In genomic region chr3:52056521-52056967, GRCh38 we compare ENCODE assay signal across 8 cellular contexts. TPM values are rescaled to one million over a fixed set of nuclear protein-coding genes. Genes with fewer than 3 reads are reported as not detected.
DNase-seq lines count a peak whose midpoint lies in the region; TF ChIP-seq lines count a peak whose summit lies in the region.

Gene DUSP7 (minus strand): TSS chr3:52056571. CDS start chr3:52056366, 205 bp downstream.

- H3K4me3 ChIP-seq in osteoblast (ENCODE audit: insufficient read depth, low read length) (peak within 1 kb of the TSS; percentile 94), thymus (ENCODE audit: low read length) (peak within 1 kb of the TSS; percentile 72)

- peaks cover 23% of the 10 kb centered on the region for H3K36me3 ChIP-seq in osteoblast (ENCODE audit: insufficient read depth, low read length)
- peaks cover 11% of the 10 kb centered on the region for H3K36me3 ChIP-seq in thymus (ENCODE audit: control insufficient read depth, insufficient read depth)

- peak; percentile 53 to 58 for DNase-seq in AML-193 (lab: John Stamatoyannopoulos, UW)
- peak; percentile 41 for DNase-seq in GM19240 (ENCODE audit: insufficient read length, low spot score)
- peak; percentile 62 for DNase-seq in HT1080 (ENCODE audit: low read depth)
- DNase-seq in SK-MEL-5 (ENCODE audit: low read depth, low spot score) = peak; percentile 68
- DNase-seq in activated naive CD4-positive, alpha-beta T cell treated with anti-CD3 and anti-CD28 coated beads for 36 hours = peak; percentile 62
- DNase-seq in glomerular endothelial cell (ENCODE audit: extremely low read depth, low read depth, low spot score) = no peak
- DNase-seq in osteoblast (ENCODE audit: insufficient read length, low spot score, missing footprints) = peak; percentile 97

- peak within 1 kb of the TSS; percentile 88 for H3K4me3 Mint-ChIP-seq in activated naive CD4-positive, alpha-beta T cell treated with anti-CD3 and anti-CD28 coated beads for 36 hours

- no peaks in the 10 kb centered on the region for H3K27me3 Mint-ChIP-seq in activated naive CD4-positive, alpha-beta T cell treated with anti-CD3 and anti-CD28 coated beads for 36 hours (ENCODE audit: low read depth)

- peaks cover 50% of the 10 kb centered on the region for H3K79me2 ChIP-seq in osteoblast (ENCODE audit: insufficient read depth, low read length)

- intact Hi-C loops in activated naive CD4-positive, alpha-beta T cell treated with anti-CD3 and anti-CD28 coated beads for 36 hours (cut with micrococcal nuclease) = loop anchor here (2.0 to 10.0 kb wide), 10 partner anchors 82 to 1462 kb away; partner anchors contain the start of genes ABHD14A, ABHD14B, DCAF1 and GNL3

- H3K9me3 Mint-ChIP-seq in activated naive CD4-positive, alpha-beta T cell treated with anti-CD3 and anti-CD28 coated beads for 36 hours = no peaks in the 10 kb centered on the region

- peak within 1 kb of the TSS; percentile 95 for H3K4me2 ChIP-seq in osteoblast (ENCODE audit: insufficient read depth, low read length)

- peak within 1 kb of the TSS; percentile 97 for H2AFZ ChIP-seq in osteoblast (ENCODE audit: low read length)

- TF ChIP-seq CTCF in osteoblast (IDR thresholded peaks at IDR 0.05; ENCODE audit: extremely low read depth, low read depth, low read length) = no peak

- peaks cover 7% of the 10 kb centered on the region for H3K36me3 Mint-ChIP-seq in activated naive CD4-positive, alpha-beta T cell treated with anti-CD3 and anti-CD28 coated beads for 36 hours (ENCODE audit: low read depth)

- H3K27ac Mint-ChIP-seq in activated naive CD4-positive, alpha-beta T cell treated with anti-CD3 and anti-CD28 coated beads for 36 hours = peak within 1 kb of the TSS; percentile 78

- H3K9me3 ChIP-seq in osteoblast (ENCODE audit: low read depth, low read length) = no peaks in the 10 kb centered on the region
- no peaks in the 10 kb centered on the region for H3K9me3 ChIP-seq in thymus (ENCODE audit: control insufficient read depth)

- CTCF ChIA-PET in activated naive CD4-positive, alpha-beta T cell treated with anti-CD3 and anti-CD28 coated beads for 36 hours (lab: Charles Lee) = interaction anchor here (0.6 to 1.9 kb wide), 9 partner anchors 20 to 115 kb away, joined by 3 to 8 read pairs (median 6); partner anchors contain the start of genes ACY1, POC1A and RRP9

- peak within 1 kb of the TSS; percentile 77 for H3K27ac ChIP-seq in osteoblast (ENCODE audit: low read depth, low read length)
- peak within 1 kb of the TSS; percentile 88 for H3K27ac ChIP-seq in thymus (ENCODE audit: low read depth)

- peaks cover 22% of the 10 kb centered on the region for H4K20me1 ChIP-seq in osteoblast (ENCODE audit: insufficient read depth, low read length)

- in situ Hi-C loops in SK-MEL-5 (cut with HindIII; ENCODE audit: low pct_unique_long_range_greater_than_20kb, low sequenced_read_pairs) = no loop called here

- peaks cover 31% of the 10 kb centered on the region for H3K4me1 Mint-ChIP-seq in activated naive CD4-positive, alpha-beta T cell treated with anti-CD3 and anti-CD28 coated beads for 36 hours (ENCODE audit: low read depth)

- under 1% methylated on average over 51 of the region's 51 CpGs for WGBS in thymus

- peaks cover 38% of the 10 kb centered on the region for H3K4me1 ChIP-seq in osteoblast (ENCODE audit: insufficient read depth, low read length)
- H3K4me1 ChIP-seq in thymus (ENCODE audit: control insufficient read depth, insufficient read depth, low read length) = peaks cover 27% of the 10 kb centered on the region

- H3K27me3 ChIP-seq in osteoblast (ENCODE audit: insufficient read depth, low read length) (no peaks in the 10 kb centered on the region), thymus (ENCODE audit: control insufficient read depth, insufficient read depth) (no peaks in the 10 kb centered on the region)

RNA-seq across cellular contexts. Expression of gene DUSP7, which starts in this region (rescaled TPM):
- total RNA-seq in HT1080 (2014; rRNA removed; shearing (Covaris generic)) = 31.9 and 39.9 TPM in 2 replicates
- 25.3 and 26.9 TPM in 2 replicates for polyA plus RNA-seq in HT1080 (2015; cell fraction: cytosol; rRNA removed)
- polyA plus RNA-seq in HT1080 (2015; cell fraction: nucleus; rRNA removed) = 16.4 and 17.2 TPM in 2 replicates
- 11.9 and 12.6 TPM in 2 replicates for total RNA-seq in SK-MEL-5 (2014; rRNA removed; shearing (Covaris generic))
- 23.2 and 29.6 TPM in 2 replicates for polyA plus RNA-seq in SK-MEL-5 (2015; cell fraction: cytosol; rRNA removed)
- polyA plus RNA-seq in SK-MEL-5 (2015; cell fraction: nucleus; rRNA removed) = 11.9 and 12.2 TPM in 2 replicates
- total RNA-seq in activated naive CD4-positive, alpha-beta T cell treated with anti-CD3 and anti-CD28 coated beads for 36 hours = 1 to 10 TPM; 8.2 to 9.1 TPM
- total RNA-seq in glomerular endothelial cell (20.2 and 23.8 TPM in 2 replicates), osteoblast (12.7 and 13.8 TPM in 2 replicates)
- 6.3 TPM for polyA plus RNA-seq in thymus
